ENCODE assay signal across 10 cellular contexts in genomic region chr7:151936207-151936606, GRCh38. TPM values are rescaled to one million over a fixed set of nuclear protein-coding genes. Genes with fewer than 3 reads are reported as not detected.
DNase-seq lines count a peak whose midpoint lies in the region; ATAC-seq and TF ChIP-seq lines count a peak whose summit lies in the region.
"Had no signal": no experiment of that assay in that cellular context is flagged by ENCODE, and none has a peak within 500 bp of the region (broad histone marks: within the 10 kb centered on the region; RNA-seq: fewer than 3 reads in every experiment).

No MANE protein-coding gene starts in this region.

- 58% methylated on average over 5 of the region's 5 CpGs for WGBS in SK-N-SH (ENCODE audit: low lambda C conversion rate)

- H3K9ac ChIP-seq in SK-N-SH, result no peak overlapping the region

- H3K4me3 Mint-ChIP-seq in Calu3 (ENCODE audit: low read depth, unreplicated experiment), result no peak overlapping the region

- no peaks in the 10 kb centered on the region for H3F3A ChIP-seq in SK-N-SH (replicated peaks; ENCODE audit: insufficient read depth)

- H4K20me1 ChIP-seq in SK-N-SH (ENCODE audit: insufficient read depth), result no peaks in the 10 kb centered on the region

- POLR2A ChIA-PET in SK-N-SH (lab: Yijun Ruan, JAX), result no interaction called here

- no peaks in the 10 kb centered on the region for H3K9me3 ChIP-seq in SK-N-SH

- CTCF ChIA-PET in SK-N-SH (lab: Yijun Ruan, JAX), result interaction anchor here (1.0 to 7.3 kb wide), 2 partner anchors 18 to 153 kb away, joined by 3 to 120 read pairs; no protein-coding TSS in a partner anchor
- CTCF ChIA-PET in Calu3 (lab: Charles Lee), result interaction anchor here (0.6 kb wide), 1 partner anchor 261 kb away, joined by 3 read pairs; no protein-coding TSS in a partner anchor

- no peaks in the 10 kb centered on the region for H3K9me3 Mint-ChIP-seq in Calu3 (ENCODE audit: low read depth, unreplicated experiment)

- DNase-seq in SK-N-SH, result no peak
- peak; percentile 73 for DNase-seq in SKM-1 treated with dmso at 0.1 percent for 144 hours (lab: John Stamatoyannopoulos, UW; ENCODE audit: unreplicated experiment)
- DNase-seq in pons (ENCODE audit: low spot score), result peak; percentile 70
- no peak for DNase-seq in NCI-H1092 (lab: John Stamatoyannopoulos, UW)
- DNase-seq in Calu3, result no peak
- no peak for DNase-seq in activated CD4-positive, alpha-beta T cell treated with anti-CD3 and anti-CD28 coated beads for 1 hour
- DNase-seq: IMR-90 had no signal

- no peak for TF ChIP-seq CTCF in SK-N-SH (IDR thresholded peaks at IDR 0.05)
- TF ChIP-seq CTCF in Calu3 (IDR thresholded peaks at IDR 0.05; ENCODE audit: unreplicated experiment), result no peak

- peaks cover 73% of the 10 kb centered on the region for H3K27me3 Mint-ChIP-seq in Calu3 (ENCODE audit: unreplicated experiment)

- intact Hi-C loops in Calu3 (cut with micrococcal nuclease; ENCODE audit: unreplicated experiment), result no loop called here

- no peak overlapping the region for H3K4me2 ChIP-seq in SK-N-SH

- no peak for TF ChIP-seq EP300 in SK-N-SH (IDR thresholded peaks at IDR 0.05; ENCODE audit: borderline replicate concordance in 1 of 2, low read depth in 1 of 2, low read length in 1 of 2)

- no peaks in the 10 kb centered on the region for H3K36me3 ChIP-seq in SK-N-SH (replicated peaks in 1 of 2; ENCODE audit: control insufficient read depth in 1 of 2, insufficient read depth in 2 of 2, low read length in 1 of 2)

- no peaks in the 10 kb centered on the region for H3K36me3 Mint-ChIP-seq in Calu3 (ENCODE audit: insufficient read depth, unreplicated experiment)

- H3K27ac Mint-ChIP-seq in Calu3 (ENCODE audit: unreplicated experiment), result no peak overlapping the region

- H3K27me3 ChIP-seq in SK-N-SH (ENCODE audit: insufficient read depth), result peaks cover 4% of the 10 kb centered on the region; the same call in 1 of the 2 replicates

- H3K27ac ChIP-seq in SK-N-SH (ENCODE audit: low read depth in 2 of 2, low read length in 1 of 2), result no peak overlapping the region

- H3K4me1 ChIP-seq in SK-N-SH (ENCODE audit: control insufficient read depth in 1 of 2, insufficient read depth in 2 of 2, low read depth in 1 of 2, low read length in 1 of 2), result peaks cover 0 to 4% of the 10 kb centered on the region in 2 experiments; a peak in 1 of 4 replicates

- H2AFZ ChIP-seq in SK-N-SH (ENCODE audit: low read depth), result peak overlapping the region; percentile 31; the same call in 1 of the 2 replicates

- ATAC-seq in SK-N-SH treated with all-trans-retinoic acid at 6 μM for 48 hours (no peak), HG02884 (IDR thresholded peaks at IDR 0.05; ENCODE audit: unreplicated experiment) (peak; percentile 88)

- peaks cover 19% of the 10 kb centered on the region for H3K4me1 Mint-ChIP-seq in Calu3 (ENCODE audit: low read depth, unreplicated experiment)

- no peak for TF ChIP-seq RAD21 in SK-N-SH (IDR thresholded peaks at IDR 0.05; ENCODE audit: low read length)

- no peaks in the 10 kb centered on the region for H3K79me2 ChIP-seq in SK-N-SH (ENCODE audit: insufficient read depth)

- H3K4me3 ChIP-seq in SK-N-SH (ENCODE audit: low read depth in 2 of 2, low read length in 1 of 2), result no peak overlapping the region

- BruUV-seq in Calu3 (replicated peaks; lab: Mats Ljungman, UMichigan), result no TSS peak

- H3K9me2 ChIP-seq in SK-N-SH, result no peaks in the 10 kb centered on the region

TF ChIP-seq in SK-N-SH, 30 proteins besides CTCF, POLR2A, EP300 and RAD21:
- TF ChIP-seq YY1 (IDR thresholded peaks at IDR 0.05; ENCODE audit: low read depth) (no peak), ELF1 (IDR thresholded peaks at IDR 0.05) (no peak), NRF1 (IDR thresholded peaks at IDR 0.05; ENCODE audit: low read depth, low read length) (no peak), MXI1 (IDR thresholded peaks at IDR 0.05; ENCODE audit: low read depth, low read length) (no peak)

TF ChIP-seq in SK-N-SH treated with all-trans-retinoic acid at 6 μM for 48 hours, 23 proteins besides CTCF, POLR2A, EP300 and RAD21:
- no peak for TF ChIP-seq ZNF8 (CRISPR knock-in tag; IDR thresholded peaks at IDR 0.05)
- TF ChIP-seq ZNF565 (CRISPR knock-in tag; conservative IDR thresholded peaks at IDR 0.05; ENCODE audit: low read depth), result no peak
- TF ChIP-seq ZC3H10 (CRISPR knock-in tag; IDR thresholded peaks at IDR 0.05), result no peak
- no peak for TF ChIP-seq CSRNP3 (CRISPR knock-in tag; IDR thresholded peaks at IDR 0.05)
- TF ChIP-seq CREB5 (CRISPR knock-in tag; IDR thresholded peaks at IDR 0.05; ENCODE audit: low read depth), result no peak
- TF ChIP-seq ARNTL (CRISPR knock-in tag; IDR thresholded peaks at IDR 0.05; ENCODE audit: borderline replicate concordance, low read depth), result no peak
- no peak for TF ChIP-seq SNAI2 (CRISPR knock-in tag; IDR thresholded peaks at IDR 0.05)
- TF ChIP-seq TOX (CRISPR knock-in tag; IDR thresholded peaks at IDR 0.05; ENCODE audit: borderline replicate concordance), result no peak
- TF ChIP-seq PPARA (CRISPR knock-in tag; IDR thresholded peaks at IDR 0.05; ENCODE audit: borderline replicate concordance), result no peak
- no peak for TF ChIP-seq ZFP3 (CRISPR knock-in tag; IDR thresholded peaks at IDR 0.05)
- no peak for TF ChIP-seq ESRRG (CRISPR knock-in tag; IDR thresholded peaks at IDR 0.05)
- TF ChIP-seq TCF4 (CRISPR knock-in tag; IDR thresholded peaks at IDR 0.05; ENCODE audit: borderline replicate concordance), result no peak
- TF ChIP-seq ISL1 (CRISPR knock-in tag; IDR thresholded peaks at IDR 0.05), result no peak

RNA-seq across cellular contexts. Expression of gene GALNTL5, which starts 20.0 kb away (rescaled TPM):
- polyA plus RNA-seq in SK-N-SH (2012; rRNA removed), result not detected in 2 replicates
- polyA plus RNA-seq in SK-N-SH (2012; cell fraction: cytosol; rRNA removed), result not detected in 2 replicates
- polyA plus RNA-seq in SK-N-SH (2012; cell fraction: nucleus; rRNA removed), result not detected in 2 replicates
- total RNA-seq in Calu3 (2022), result not detected in 2 replicates
- total RNA-seq: IMR-90, mononuclear cell had no signal
- polyA plus RNA-seq: IMR-90 had no signal

RNA-seq across cellular contexts. Expression of gene PRKAG2, which starts 59.3 kb away (rescaled TPM):
- polyA plus RNA-seq in SK-N-SH (2012; rRNA removed), result 51.6 and 62.0 TPM in 2 replicates
- polyA plus RNA-seq in SK-N-SH (2012; cell fraction: cytosol; rRNA removed), result 62.5 and 87.1 TPM in 2 replicates
- polyA plus RNA-seq in SK-N-SH (2012; cell fraction: nucleus; rRNA removed), result 49.2 and 76.3 TPM in 2 replicates
- total RNA-seq in Calu3 (2022), result 22.4 and 22.6 TPM in 2 replicates

Comparison
In these comparisons a context has a peak if more than half of its experiments do, and no peak if none do; other contexts are left out.
1. DNase-seq: peak in SKM-1 treated with dmso at 0.1 percent for 144 hours (single experiment) and pons (single experiment); none in SK-N-SH (single experiment), NCI-H1092 (single experiment), Calu3 (single experiment) and activated CD4-positive, alpha-beta T cell treated with anti-CD3 and anti-CD28 coated beads for 1 hour (single experiment).